8 cellular contexts compared by ENCODE assay signal in the genomic region with DNA sequence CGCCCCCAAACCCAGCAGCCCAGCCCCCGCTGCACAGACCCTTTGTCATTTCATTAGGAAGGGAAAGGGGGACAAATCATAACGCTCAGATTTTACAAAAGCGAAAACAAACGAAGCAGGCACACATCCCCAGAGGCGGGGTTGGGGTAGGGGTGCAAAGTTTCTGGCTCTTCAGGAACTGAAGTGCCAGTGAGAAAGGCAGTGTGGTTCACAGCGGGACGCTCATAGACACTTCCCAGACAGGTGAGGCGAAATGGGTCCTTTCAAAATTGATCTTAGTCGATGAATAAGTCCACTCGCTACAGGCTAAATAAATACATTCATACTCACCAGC. TPM values are rescaled to one million over a fixed set of nuclear protein-coding genes. Genes with fewer than 3 reads are reported as not detected.
DNase-seq lines count a peak whose midpoint lies in the region; ATAC-seq, FAIRE-seq and TF ChIP-seq lines count a peak whose summit lies in the region.

No MANE protein-coding gene starts in this region.

- peak; percentile 8 for ATAC-seq in GM18867 (IDR thresholded peaks at IDR 0.05; ENCODE audit: unreplicated experiment)
- ATAC-seq in HG03460 (IDR thresholded peaks at IDR 0.05; ENCODE audit: unreplicated experiment) = peak; percentile 4
- peak; percentile 7; the same call in 1 of the 3 replicates for ATAC-seq in HepG2
- ATAC-seq in upper lobe of right lung = no peak

- DNase-seq in A673 (ENCODE audit: low spot score) (no peak), HepG2 (ENCODE audit: low spot score) (peak; percentile 41), upper lobe of right lung (no peak), MV-4-11 (lab: John Stamatoyannopoulos, UW) (no peak), GM10266 (ENCODE audit: extremely low spot score) (no peak)
- DNase-seq in activated T-helper 1 cell treated with anti-CD3 and anti-CD28 coated beads, Interleukin-12 subunit alpha, Interleukin-12 subunit beta, Interleukin-2, Interleukin-4 antibody, amounts not matched to agents 30 ng/mL and 10 ng/mL and 1 ng/mL, durations not matched to agents 14 hours and 24 hours and 36 hours (ENCODE audit: low spot score) = no peak

- H3K36me3 ChIP-seq in A673 (ENCODE audit: insufficient read depth, low read length, poor library complexity, severe bottlenecking) = no peaks in the 10 kb centered on the region
- no peaks in the 10 kb centered on the region for H3K36me3 ChIP-seq in HepG2 (replicated peaks in 1 of 2; ENCODE audit: control insufficient read depth in 1 of 2, insufficient read depth in 2 of 2, low read length in 2 of 2)
- no peaks in the 10 kb centered on the region for H3K36me3 ChIP-seq in upper lobe of right lung

- TF ChIP-seq CTCF in A673 (conservative IDR thresholded peaks at IDR 0.05; ENCODE audit: low read depth, low read length) (no peak), HepG2 (CRISPR knock-in tag; IDR thresholded peaks at IDR 0.05) (no peak), upper lobe of right lung (IDR thresholded peaks at IDR 0.05) (no peak), GM10266 (IDR thresholded peaks at IDR 0.05; ENCODE audit: control insufficient read depth, insufficient read depth, low read depth, missing control alignments) (no peak)

- peak overlapping the region; percentile 80 for H3K4me2 ChIP-seq in HepG2 (ENCODE audit: low read depth, low read length)

- H3K4me3 ChIP-seq in A673 (ENCODE audit: low read depth, low read length, poor library complexity, severe bottlenecking) (peak overlapping the region; percentile 57), HepG2 (replicated peaks in 1 of 3; ENCODE audit: insufficient read depth in 1 of 3, low read depth in 2 of 3, low read length in 3 of 3) (peak overlapping the region; percentile 64 to 73 (median 71)), upper lobe of right lung (peak overlapping the region; percentile 64)

- peak overlapping the region; percentile 94 for H3K27ac Mint-ChIP-seq in activated T-helper 1 cell treated with anti-CD3 and anti-CD28 coated beads, Interleukin-12 subunit alpha, Interleukin-12 subunit beta, Interleukin-2, Interleukin-4 antibody, amounts not matched to agents 30 ng/mL and 10 ng/mL and 1 ng/mL, durations not matched to agents 14 hours and 24 hours and 36 hours

- no peak for TF ChIP-seq RAD21 in HepG2 (CRISPR knock-in tag; IDR thresholded peaks at IDR 0.05)

- peak overlapping the region; percentile 90 for H3K4me3 Mint-ChIP-seq in activated T-helper 1 cell treated with anti-CD3 and anti-CD28 coated beads, Interleukin-12 subunit alpha, Interleukin-12 subunit beta, Interleukin-2, Interleukin-4 antibody, amounts not matched to agents 30 ng/mL and 10 ng/mL and 1 ng/mL, durations not matched to agents 14 hours and 24 hours and 36 hours

- in situ Hi-C loops in HepG2 (cut with HindIII; ENCODE audit: extremely low pct_ligation_motif_present, low pct_unique_long_range_greater_than_20kb) = loop anchor here (5.0 kb wide), 1 partner anchor 102 kb away; no protein-coding TSS in a partner anchor

- no peak overlapping the region for H2AFZ ChIP-seq in HepG2 (ENCODE audit: low read length)

- H3K9me3 ChIP-seq in A673 (ENCODE audit: low read depth, low read length, poor library complexity, severe bottlenecking) = no peaks in the 10 kb centered on the region
- H3K9me3 ChIP-seq in HepG2 (ENCODE audit: low read length) = no peaks in the 10 kb centered on the region
- H3K9me3 ChIP-seq in upper lobe of right lung = no peaks in the 10 kb centered on the region

- BruUV-seq in A673 (replicated peaks; lab: Mats Ljungman, UMichigan) = no TSS peak
- BruUV-seq in HepG2 (replicated peaks; lab: Mats Ljungman, UMichigan) = no TSS peak

- H3K4me1 ChIP-seq in A673 (ENCODE audit: insufficient read depth, low read length, poor library complexity, severe bottlenecking) = no peaks in the 10 kb centered on the region
- peaks cover 72% of the 10 kb centered on the region for H3K4me1 ChIP-seq in HepG2 (ENCODE audit: insufficient read depth, low read length)
- H3K4me1 ChIP-seq in upper lobe of right lung = no peaks in the 10 kb centered on the region

- peaks cover 49% of the 10 kb centered on the region for H3K79me2 ChIP-seq in HepG2 (ENCODE audit: insufficient read depth, low read length)

- intact Hi-C loops in A673 (cut with micrococcal nuclease; ENCODE audit: unreplicated experiment) (no loop called here), HepG2 (cut with micrococcal nuclease; ENCODE audit: unreplicated experiment) (loop anchor here (5.0 kb wide), 1 partner anchor 122 kb away; no protein-coding TSS in a partner anchor), upper lobe of right lung (cut with DNase I) (no loop called here)
- intact Hi-C loops in activated T-helper 1 cell treated with anti-CD3 and anti-CD28 coated beads, Interleukin-12 subunit alpha, Interleukin-12 subunit beta, Interleukin-2, Interleukin-4 antibody, amounts not matched to agents 30 ng/mL and 10 ng/mL and 1 ng/mL, durations not matched to agents 14 hours and 24 hours and 36 hours (cut with micrococcal nuclease) = loop anchor here (10.0 kb wide), 2 partner anchors 195 to 255 kb away; no protein-coding TSS in a partner anchor

- no peaks in the 10 kb centered on the region for H4K20me1 ChIP-seq in HepG2 (ENCODE audit: insufficient read depth, low read length)

- 0% methylated on average over 5 of the region's 11 CpGs for WGBS in HepG2 (ENCODE audit: low lambda C conversion rate)

- peaks cover 28% of the 10 kb centered on the region for H3K4me1 Mint-ChIP-seq in activated T-helper 1 cell treated with anti-CD3 and anti-CD28 coated beads, Interleukin-12 subunit alpha, Interleukin-12 subunit beta, Interleukin-2, Interleukin-4 antibody, amounts not matched to agents 30 ng/mL and 10 ng/mL and 1 ng/mL, durations not matched to agents 14 hours and 24 hours and 36 hours (ENCODE audit: low read depth)

- peaks cover 7% of the 10 kb centered on the region for H3K27me3 Mint-ChIP-seq in activated T-helper 1 cell treated with anti-CD3 and anti-CD28 coated beads, Interleukin-12 subunit alpha, Interleukin-12 subunit beta, Interleukin-2, Interleukin-4 antibody, amounts not matched to agents 30 ng/mL and 10 ng/mL and 1 ng/mL, durations not matched to agents 14 hours and 24 hours and 36 hours (ENCODE audit: insufficient read depth)

- TF ChIP-seq EP300 in HepG2 (IDR thresholded peaks at IDR 0.05; ENCODE audit: low read depth in 2 of 2, low read length in 2 of 2) = no peak
- TF ChIP-seq EP300 in HepG2 (CRISPR knock-in tag; IDR thresholded peaks at IDR 0.05; ENCODE audit: borderline replicate concordance) = 0 out of 2 replicates have a peak, but pooled peaks have one; percentile 15

- H3K36me3 Mint-ChIP-seq in activated T-helper 1 cell treated with anti-CD3 and anti-CD28 coated beads, Interleukin-12 subunit alpha, Interleukin-12 subunit beta, Interleukin-2, Interleukin-4 antibody, amounts not matched to agents 30 ng/mL and 10 ng/mL and 1 ng/mL, durations not matched to agents 14 hours and 24 hours and 36 hours (ENCODE audit: low read depth) = no peaks in the 10 kb centered on the region

- H3K27ac ChIP-seq in A673 (ENCODE audit: low read depth, low read length, poor library complexity, severe bottlenecking) (peak overlapping the region; percentile 25), HepG2 (ENCODE audit: extremely low read length, insufficient read depth, low read length) (peak overlapping the region; percentile 94), upper lobe of right lung (peak overlapping the region; percentile 89)

- CTCF ChIA-PET in A673 (lab: Charles Lee) = no interaction called here
- CTCF ChIA-PET in HepG2 (lab: Yijun Ruan, JAX; ENCODE audit: low intra/inter-chr PET ratio, low total read pairs) = no interaction called here

- H3K9ac ChIP-seq in HepG2 (ENCODE audit: insufficient read depth, low read depth, low read length) = peak overlapping the region; percentile 85

- FAIRE-seq in HepG2 (lab: Jason Lieb, UNC) = no peak

- no peaks in the 10 kb centered on the region for H3K9me3 Mint-ChIP-seq in activated T-helper 1 cell treated with anti-CD3 and anti-CD28 coated beads, Interleukin-12 subunit alpha, Interleukin-12 subunit beta, Interleukin-2, Interleukin-4 antibody, amounts not matched to agents 30 ng/mL and 10 ng/mL and 1 ng/mL, durations not matched to agents 14 hours and 24 hours and 36 hours

- POLR2A ChIA-PET in A673 (lab: Charles Lee; ENCODE audit: low non-redundant PET) = no interaction called here
- POLR2A ChIA-PET in HepG2 (lab: Yijun Ruan, JAX) = interaction anchor here (1.0 to 2.4 kb wide), 4 partner anchors 8 to 113 kb away, joined by 3 to 14 read pairs (median 6); no protein-coding TSS in a partner anchor

- TF ChIP-seq POLR2A in HepG2 (IDR thresholded peaks at IDR 0.05; ENCODE audit: insufficient read depth in 1 of 2, low read depth in 2 of 2, low read length in 2 of 2) = no peak; a peak in 3 of 4 replicates

- H3K27me3 ChIP-seq in A673 (replicated peaks; ENCODE audit: insufficient read depth, low read depth, low read length, poor library complexity) (peaks cover 4% of the 10 kb centered on the region), HepG2 (ENCODE audit: control insufficient read depth in 1 of 2, insufficient read depth in 2 of 2, low read length in 2 of 2) (no peaks in the 10 kb centered on the region), upper lobe of right lung (no peaks in the 10 kb centered on the region)

RNA-seq across cellular contexts. Expression of a gene that starts 1.2 kb away (rescaled TPM):
- total RNA-seq in A673 (2021) (38.0 and 42.2 TPM in 2 replicates), HepG2 (2016; rRNA removed; fragmentation: Illumina TruSeq; extraction: Trizol) (155 and 367 TPM in 2 replicates), upper lobe of right lung (22.9 TPM)
- 8.9 and 12.3 TPM in 2 replicates for total RNA-seq in activated T-helper 1 cell treated with anti-CD3 and anti-CD28 coated beads, Interleukin-12 subunit alpha, Interleukin-12 subunit beta, Interleukin-2, Interleukin-4 antibody, amounts not matched to agents 30 ng/mL and 10 ng/mL and 1 ng/mL, durations not matched to agents 14 hours and 24 hours and 36 hours
- 13.3 and 14.6 TPM in 2 replicates for total RNA-seq in HepG2 (2016; cell fraction: cytosol; rRNA removed; fragmentation: Illumina TruSeq; extraction: Trizol; ENCODE audit: low read depth)
- total RNA-seq in HepG2 (2016; cell fraction: insoluble cytoplasmic fraction; rRNA removed; fragmentation: Illumina TruSeq; extraction: Trizol) = 151 and 343 TPM in 2 replicates
- total RNA-seq in HepG2 (2016; cell fraction: membrane; rRNA removed; fragmentation: Illumina TruSeq; extraction: Trizol) = 51.3 and 60.6 TPM in 2 replicates
- 147 and 156 TPM in 2 replicates for total RNA-seq in HepG2 (2016; cell fraction: nucleus; rRNA removed; fragmentation: Illumina TruSeq; extraction: Trizol)
- polyA plus RNA-seq in HepG2 (2011; rRNA removed) = 184 and 257 TPM in 2 replicates
- 176 and 180 TPM in 2 replicates for polyA plus RNA-seq in HepG2 (2011; cell fraction: cytosol; rRNA removed)
- polyA plus RNA-seq in HepG2 (2011; cell fraction: nucleus; rRNA removed) = 79.2 and 90.5 TPM in 2 replicates
- polyA plus RNA-seq in HepG2 (2012) = 89.3 and 124 TPM in 2 replicates
- 13.4 and 13.7 TPM in 2 replicates for polyA plus RNA-seq in HepG2 (2016; cell fraction: cytosol; fragmentation: Illumina TruSeq; extraction: Trizol; ENCODE audit: low read depth)
- polyA plus RNA-seq in HepG2 (2016; cell fraction: insoluble cytoplasmic fraction; fragmentation: Illumina TruSeq; extraction: Trizol; ENCODE audit: low read depth) = 152 and 158 TPM in 2 replicates
- polyA plus RNA-seq in HepG2 (2016; cell fraction: membrane; fragmentation: Illumina TruSeq; extraction: Trizol; ENCODE audit: low read depth) = 28.6 and 30.8 TPM in 2 replicates
- 118 and 129 TPM in 2 replicates for polyA plus RNA-seq in HepG2 (2016; cell fraction: nucleus; fragmentation: Illumina TruSeq; extraction: Trizol; ENCODE audit: insufficient read depth, low read depth)
- polyA minus RNA-seq in HepG2 (2011; rRNA and poly(A)+ RNA removed; ENCODE audit: low replicate concordance) = 456 and 893 TPM in 2 replicates
- 213 and 216 TPM in 2 replicates for polyA minus RNA-seq in HepG2 (2011; cell fraction: cytosol; rRNA and poly(A)+ RNA removed)
- 149 and 164 TPM in 2 replicates for polyA minus RNA-seq in HepG2 (2011; cell fraction: nucleus; rRNA and poly(A)+ RNA removed)

Comparison
In these comparisons a context has a peak if more than half of its experiments do, and no peak if none do; other contexts are left out.
1. H3K27ac ChIP-seq: peak in every context shown above with its lines; median percentile 94 in HepG2; 89 in upper lobe of right lung; 25 in A673.
2. intact Hi-C loops: an anchor here in activated T-helper 1 cell treated with anti-CD3 and anti-CD28 coated beads, Interleukin-12 subunit alpha, Interleukin-12 subunit beta, Interleukin-2, Interleukin-4 antibody, amounts not matched to agents 30 ng/mL and 10 ng/mL and 1 ng/mL, durations not matched to agents 14 hours and 24 hours and 36 hours (10.0 kb wide) and HepG2 (5.0 kb wide); none called in A673 and upper lobe of right lung.